Comparison of ENCODE assay signal across 1 cellular context in genomic region chr6:5030596-5031136, GRCh38.
TF ChIP-seq lines count a peak whose summit lies in the region.

No MANE protein-coding gene starts in this region.

TF ChIP-seq in HepG2, 621 proteins besides CTCF, POLR2A, EP300 and RAD21 (continued from another document):
- TF ChIP-seq HOMEZ (CRISPR knock-in tag; IDR thresholded peaks at IDR 0.05; ENCODE audit: low read depth) (peak; percentile 55; the same call in 1 of the 2 replicates), USF2 (IDR thresholded peaks at IDR 0.05; ENCODE audit: low read depth, low read length) (peak; percentile 63), USF2 (CRISPR knock-in tag; IDR thresholded peaks at IDR 0.05; ENCODE audit: borderline replicate concordance) (no peak), XRCC5 (optimal IDR thresholded peaks at IDR 0.05; ENCODE audit: low read length) (peak; percentile 89), ZBTB33 (CRISPR knock-in tag; IDR thresholded peaks at IDR 0.05) (peak; percentile 81), ZNF280D (CRISPR knock-in tag; IDR thresholded peaks at IDR 0.05) (peak; percentile 78; the same call in 1 of the 2 replicates), CBX5 (CRISPR knock-in tag; IDR thresholded peaks at IDR 0.05; ENCODE audit: borderline replicate concordance) (peak; percentile 54; the same call in 1 of the 2 replicates), ZNF691 (CRISPR knock-in tag; IDR thresholded peaks at IDR 0.05; ENCODE audit: borderline replicate concordance, low read depth) (peak; percentile 80; the same call in 1 of the 2 replicates), ZNF713 (CRISPR knock-in tag; IDR thresholded peaks at IDR 0.05) (no peak), CEBPB (IDR thresholded peaks at IDR 0.05; ENCODE audit: borderline replicate concordance, low read depth, low read length) (no peak), ZNF317 (CRISPR knock-in tag; IDR thresholded peaks at IDR 0.05) (0 out of 2 replicates have a peak, but pooled peaks have one; percentile 51), KLF11 (CRISPR knock-in tag; IDR thresholded peaks at IDR 0.05) (0 out of 2 replicates have a peak, but pooled peaks have one; percentile 59), KAT8 (CRISPR knock-in tag; IDR thresholded peaks at IDR 0.05) (peak; percentile 76), FOSL2 (CRISPR knock-in tag; IDR thresholded peaks at IDR 0.05) (peak; percentile 69), ZNF639 (CRISPR knock-in tag; conservative IDR thresholded peaks at IDR 0.05) (no peak), HDAC2 (CRISPR knock-in tag; IDR thresholded peaks at IDR 0.05) (peak; percentile 73), PATZ1 (CRISPR knock-in tag; IDR thresholded peaks at IDR 0.05) (peak; percentile 27; the same call in 1 of the 2 replicates), AKAP8 (CRISPR knock-in tag; IDR thresholded peaks at IDR 0.05) (no peak), ZNF644 (CRISPR knock-in tag; IDR thresholded peaks at IDR 0.05; ENCODE audit: low read depth) (peak; percentile 99), TP53 (CRISPR knock-in tag; conservative IDR thresholded peaks at IDR 0.05) (no peak), ZNF652 (CRISPR knock-in tag; IDR thresholded peaks at IDR 0.05; ENCODE audit: borderline replicate concordance, low read depth) (peak; percentile 32; the same call in 1 of the 2 replicates), ZNF780A (CRISPR knock-in tag; IDR thresholded peaks at IDR 0.05) (no peak), RARA (CRISPR knock-in tag; IDR thresholded peaks at IDR 0.05) (peak; percentile 38; the same call in 1 of the 2 replicates), ZKSCAN8 (CRISPR knock-in tag; IDR thresholded peaks at IDR 0.05; ENCODE audit: borderline replicate concordance) (peak; percentile 58; the same call in 1 of the 2 replicates), ZNF687 (CRISPR knock-in tag; IDR thresholded peaks at IDR 0.05) (peak; percentile 79), ZNF556 (CRISPR knock-in tag; IDR thresholded peaks at IDR 0.05; ENCODE audit: borderline replicate concordance) (no peak; the same call in 1 of the 2 replicates), PAWR (CRISPR knock-in tag; IDR thresholded peaks at IDR 0.05; ENCODE audit: borderline replicate concordance) (no peak), ZNF329 (CRISPR knock-in tag; IDR thresholded peaks at IDR 0.05; ENCODE audit: low read depth) (no peak)
